Comparison of ENCODE assay signal across 1 cellular context in the genomic region with DNA sequence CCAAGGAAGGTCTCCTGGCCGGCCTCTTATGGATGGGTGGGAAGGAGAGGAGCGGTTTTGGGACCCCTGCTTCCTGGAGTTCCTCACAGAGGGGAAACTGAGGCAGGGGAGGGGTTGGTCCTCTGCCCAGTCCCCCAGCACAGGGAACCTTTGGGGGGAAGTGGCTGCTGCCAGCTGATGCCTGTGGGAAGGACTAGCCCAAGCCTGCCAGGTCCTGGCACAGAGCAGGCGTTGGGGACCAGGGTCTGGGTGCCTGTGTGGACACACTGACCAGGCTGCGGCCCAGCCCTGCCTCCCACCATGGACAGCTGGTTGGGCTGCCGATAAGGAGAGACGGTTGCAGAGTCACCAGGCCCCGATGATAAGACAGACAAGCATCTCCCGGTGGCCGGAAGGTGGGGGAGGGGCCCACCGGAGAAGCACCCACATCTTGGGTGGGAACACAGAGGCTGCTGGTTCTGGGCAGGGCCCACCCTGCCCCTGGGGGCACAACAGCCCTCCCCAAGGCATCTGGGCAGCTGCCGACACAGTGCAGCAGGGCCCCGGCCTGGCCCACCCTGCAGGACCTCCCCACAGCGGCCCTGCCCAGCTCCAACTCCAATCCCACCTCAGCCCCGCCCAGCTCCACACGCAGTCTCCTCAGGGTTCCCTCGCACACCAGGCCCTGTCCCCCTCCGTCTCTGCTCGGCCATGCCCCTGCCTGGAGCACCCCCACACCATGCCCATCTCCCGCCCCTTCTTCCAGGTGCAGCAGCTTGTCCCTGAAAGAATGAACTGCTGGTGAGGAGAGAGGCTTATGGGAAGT.
TF ChIP-seq lines count a peak whose summit lies in the region.

No MANE protein-coding gene starts in this region.

TF ChIP-seq in K562, 482 proteins besides CTCF, POLR2A, EP300 and RAD21 (continued from another document and continues in another):
- TF ChIP-seq, protein P1, sequence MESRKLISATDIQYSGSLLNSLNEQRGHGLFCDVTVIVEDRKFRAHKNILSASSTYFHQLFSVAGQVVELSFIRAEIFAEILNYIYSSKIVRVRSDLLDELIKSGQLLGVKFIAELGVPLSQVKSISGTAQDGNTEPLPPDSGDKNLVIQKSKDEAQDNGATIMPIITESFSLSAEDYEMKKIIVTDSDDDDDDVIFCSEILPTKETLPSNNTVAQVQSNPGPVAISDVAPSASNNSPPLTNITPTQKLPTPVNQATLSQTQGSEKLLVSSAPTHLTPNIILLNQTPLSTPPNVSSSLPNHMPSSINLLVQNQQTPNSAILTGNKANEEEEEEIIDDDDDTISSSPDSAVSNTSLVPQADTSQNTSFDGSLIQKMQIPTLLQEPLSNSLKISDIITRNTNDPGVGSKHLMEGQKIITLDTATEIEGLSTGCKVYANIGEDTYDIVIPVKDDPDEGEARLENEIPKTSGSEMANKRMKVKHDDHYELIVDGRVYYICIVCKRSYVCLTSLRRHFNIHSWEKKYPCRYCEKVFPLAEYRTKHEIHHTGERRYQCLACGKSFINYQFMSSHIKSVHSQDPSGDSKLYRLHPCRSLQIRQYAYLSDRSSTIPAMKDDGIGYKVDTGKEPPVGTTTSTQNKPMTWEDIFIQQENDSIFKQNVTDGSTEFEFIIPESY (CRISPR knock-in tag; IDR thresholded peaks at IDR 0.05): no peak
- TF ChIP-seq, protein P2, sequence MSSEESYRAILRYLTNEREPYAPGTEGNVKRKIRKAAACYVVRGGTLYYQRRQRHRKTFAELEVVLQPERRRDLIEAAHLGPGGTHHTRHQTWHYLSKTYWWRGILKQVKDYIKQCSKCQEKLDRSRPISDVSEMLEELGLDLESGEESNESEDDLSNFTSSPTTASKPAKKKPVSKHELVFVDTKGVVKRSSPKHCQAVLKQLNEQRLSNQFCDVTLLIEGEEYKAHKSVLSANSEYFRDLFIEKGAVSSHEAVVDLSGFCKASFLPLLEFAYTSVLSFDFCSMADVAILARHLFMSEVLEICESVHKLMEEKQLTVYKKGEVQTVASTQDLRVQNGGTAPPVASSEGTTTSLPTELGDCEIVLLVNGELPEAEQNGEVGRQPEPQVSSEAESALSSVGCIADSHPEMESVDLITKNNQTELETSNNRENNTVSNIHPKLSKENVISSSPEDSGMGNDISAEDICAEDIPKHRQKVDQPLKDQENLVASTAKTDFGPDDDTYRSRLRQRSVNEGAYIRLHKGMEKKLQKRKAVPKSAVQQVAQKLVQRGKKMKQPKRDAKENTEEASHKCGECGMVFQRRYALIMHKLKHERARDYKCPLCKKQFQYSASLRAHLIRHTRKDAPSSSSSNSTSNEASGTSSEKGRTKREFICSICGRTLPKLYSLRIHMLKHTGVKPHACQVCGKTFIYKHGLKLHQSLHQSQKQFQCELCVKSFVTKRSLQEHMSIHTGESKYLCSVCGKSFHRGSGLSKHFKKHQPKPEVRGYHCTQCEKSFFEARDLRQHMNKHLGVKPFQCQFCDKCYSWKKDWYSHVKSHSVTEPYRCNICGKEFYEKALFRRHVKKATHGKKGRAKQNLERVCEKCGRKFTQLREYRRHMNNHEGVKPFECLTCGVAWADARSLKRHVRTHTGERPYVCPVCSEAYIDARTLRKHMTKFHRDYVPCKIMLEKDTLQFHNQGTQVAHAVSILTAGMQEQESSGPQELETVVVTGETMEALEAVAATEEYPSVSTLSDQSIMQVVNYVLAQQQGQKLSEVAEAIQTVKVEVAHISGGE (CRISPR knock-in tag; IDR thresholded peaks at IDR 0.05): no peak; a peak in 1 of 6 replicates
- no peak for TF ChIP-seq ZNF551 (CRISPR knock-in tag; IDR thresholded peaks at IDR 0.05)
- TF ChIP-seq TAL1 (IDR thresholded peaks at IDR 0.05): peak; percentile 85
- no peak; the same call in 1 of the 2 replicates for TF ChIP-seq ELF2 (CRISPR knock-in tag; IDR thresholded peaks at IDR 0.05)
- no peak for TF ChIP-seq DNMT1 (IDR thresholded peaks at IDR 0.05)
- no peak for TF ChIP-seq CEBPG (CRISPR knock-in tag; IDR thresholded peaks at IDR 0.05)
- TF ChIP-seq CEBPG (tag; conservative IDR thresholded peaks at IDR 0.05 in 1 of 2, IDR thresholded peaks at IDR 0.05 in 1 of 2): no peak
- peak; percentile 79 for TF ChIP-seq EGR1 (conservative IDR thresholded peaks at IDR 0.05)
- peak; percentile 73 for TF ChIP-seq KDM5B (IDR thresholded peaks at IDR 0.05; ENCODE audit: insufficient replicate concordance, low read depth, low read length)
- TF ChIP-seq, protein P3, sequence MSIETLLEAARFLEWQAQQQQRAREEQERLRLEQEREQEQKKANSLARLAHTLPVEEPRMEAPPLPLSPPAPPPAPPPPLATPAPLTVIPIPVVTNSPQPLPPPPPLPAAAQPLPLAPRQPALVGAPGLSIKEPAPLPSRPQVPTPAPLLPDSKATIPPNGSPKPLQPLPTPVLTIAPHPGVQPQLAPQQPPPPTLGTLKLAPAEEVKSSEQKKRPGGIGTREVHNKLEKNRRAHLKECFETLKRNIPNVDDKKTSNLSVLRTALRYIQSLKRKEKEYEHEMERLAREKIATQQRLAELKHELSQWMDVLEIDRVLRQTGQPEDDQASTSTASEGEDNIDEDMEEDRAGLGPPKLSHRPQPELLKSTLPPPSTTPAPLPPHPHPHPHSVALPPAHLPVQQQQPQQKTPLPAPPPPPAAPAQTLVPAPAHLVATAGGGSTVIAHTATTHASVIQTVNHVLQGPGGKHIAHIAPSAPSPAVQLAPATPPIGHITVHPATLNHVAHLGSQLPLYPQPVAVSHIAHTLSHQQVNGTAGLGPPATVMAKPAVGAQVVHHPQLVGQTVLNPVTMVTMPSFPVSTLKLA (conservative IDR thresholded peaks at IDR 0.05): peak; percentile 3 to 58; a peak in 2 of 4 replicates
- TF ChIP-seq NELFE (IDR thresholded peaks at IDR 0.05; ENCODE audit: insufficient read depth, insufficient read length): no peak
- peak; percentile 94; the same call in 1 of the 2 replicates for TF ChIP-seq ZFPM2 (CRISPR knock-in tag; IDR thresholded peaks at IDR 0.05)
- TF ChIP-seq POLR2H (tag; IDR thresholded peaks at IDR 0.05; ENCODE audit: low read depth): peak; percentile 85
- TF ChIP-seq NR3C1 (CRISPR knock-in tag; IDR thresholded peaks at IDR 0.05): no peak
- no peak; the same call in none of the 2 replicates for TF ChIP-seq GABPA (tag; conservative IDR thresholded peaks at IDR 0.05; ENCODE audit: low read depth)
- TF ChIP-seq, protein P4, sequence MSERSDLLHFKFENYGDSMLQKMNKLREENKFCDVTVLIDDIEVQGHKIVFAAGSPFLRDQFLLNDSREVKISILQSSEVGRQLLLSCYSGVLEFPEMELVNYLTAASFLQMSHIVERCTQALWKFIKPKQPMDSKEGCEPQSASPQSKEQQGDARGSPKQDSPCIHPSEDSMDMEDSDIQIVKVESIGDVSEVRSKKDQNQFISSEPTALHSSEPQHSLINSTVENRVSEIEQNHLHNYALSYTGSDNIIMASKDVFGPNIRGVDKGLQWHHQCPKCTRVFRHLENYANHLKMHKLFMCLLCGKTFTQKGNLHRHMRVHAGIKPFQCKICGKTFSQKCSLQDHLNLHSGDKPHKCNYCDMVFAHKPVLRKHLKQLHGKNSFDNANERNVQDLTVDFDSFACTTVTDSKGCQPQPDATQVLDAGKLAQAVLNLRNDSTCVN (CRISPR knock-in tag; IDR thresholded peaks at IDR 0.05): no peak
- TF ChIP-seq, protein P5, sequence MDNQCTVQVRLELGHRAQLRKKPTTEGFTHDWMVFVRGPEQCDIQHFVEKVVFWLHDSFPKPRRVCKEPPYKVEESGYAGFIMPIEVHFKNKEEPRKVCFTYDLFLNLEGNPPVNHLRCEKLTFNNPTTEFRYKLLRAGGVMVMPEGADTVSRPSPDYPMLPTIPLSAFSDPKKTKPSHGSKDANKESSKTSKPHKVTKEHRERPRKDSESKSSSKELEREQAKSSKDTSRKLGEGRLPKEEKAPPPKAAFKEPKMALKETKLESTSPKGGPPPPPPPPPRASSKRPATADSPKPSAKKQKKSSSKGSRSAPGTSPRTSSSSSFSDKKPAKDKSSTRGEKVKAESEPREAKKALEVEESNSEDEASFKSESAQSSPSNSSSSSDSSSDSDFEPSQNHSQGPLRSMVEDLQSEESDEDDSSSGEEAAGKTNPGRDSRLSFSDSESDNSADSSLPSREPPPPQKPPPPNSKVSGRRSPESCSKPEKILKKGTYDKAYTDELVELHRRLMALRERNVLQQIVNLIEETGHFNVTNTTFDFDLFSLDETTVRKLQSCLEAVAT (IDR thresholded peaks at IDR 0.05): no peak; a peak in 2 of 4 replicates
- TF ChIP-seq JUNB (CRISPR knock-in tag; conservative IDR thresholded peaks at IDR 0.05): peak; percentile 38; the same call in 1 of the 2 replicates
- TF ChIP-seq TOE1 (IDR thresholded peaks at IDR 0.05; ENCODE audit: borderline replicate concordance): peak; percentile 8; the same call in 1 of the 2 replicates
- TF ChIP-seq TOE1 (CRISPR knock-in tag; IDR thresholded peaks at IDR 0.05; ENCODE audit: borderline replicate concordance, low read depth): no peak
- TF ChIP-seq, protein P6, sequence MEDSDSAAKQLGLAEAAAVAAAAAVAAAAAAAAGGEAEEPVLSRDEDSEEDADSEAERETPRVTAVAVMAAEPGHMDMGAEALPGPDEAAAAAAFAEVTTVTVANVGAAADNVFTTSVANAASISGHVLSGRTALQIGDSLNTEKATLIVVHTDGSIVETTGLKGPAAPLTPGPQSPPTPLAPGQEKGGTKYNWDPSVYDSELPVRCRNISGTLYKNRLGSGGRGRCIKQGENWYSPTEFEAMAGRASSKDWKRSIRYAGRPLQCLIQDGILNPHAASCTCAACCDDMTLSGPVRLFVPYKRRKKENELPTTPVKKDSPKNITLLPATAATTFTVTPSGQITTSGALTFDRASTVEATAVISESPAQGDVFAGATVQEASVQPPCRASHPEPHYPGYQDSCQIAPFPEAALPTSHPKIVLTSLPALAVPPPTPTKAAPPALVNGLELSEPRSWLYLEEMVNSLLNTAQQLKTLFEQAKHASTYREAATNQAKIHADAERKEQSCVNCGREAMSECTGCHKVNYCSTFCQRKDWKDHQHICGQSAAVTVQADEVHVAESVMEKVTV (CRISPR knock-in tag; IDR thresholded peaks at IDR 0.05): no peak; the same call in 1 of the 2 replicates
- TF ChIP-seq HSF4 (CRISPR knock-in tag; IDR thresholded peaks at IDR 0.05; ENCODE audit: borderline replicate concordance): peak; percentile 36; the same call in 1 of the 2 replicates
- TF ChIP-seq U2AF2 (optimal IDR thresholded peaks at IDR 0.05; ENCODE audit: low read depth, low read length): no peak
- TF ChIP-seq BCOR (IDR thresholded peaks at IDR 0.05): peak; percentile 89
- TF ChIP-seq PCBP1 (IDR thresholded peaks at IDR 0.05; ENCODE audit: low read depth, low read length, poor library complexity, severe bottlenecking): no peak
- peak; percentile 40 to 93; a peak in 2 of 4 replicates for TF ChIP-seq TBL1XR1 (IDR thresholded peaks at IDR 0.05; ENCODE audit: low read length in 2 of 2)
- peak; percentile 46; the same call in 1 of the 2 replicates for TF ChIP-seq ZNF316 (IDR thresholded peaks at IDR 0.05)
- TF ChIP-seq NCOA6 (IDR thresholded peaks at IDR 0.05): no peak
- no peak for TF ChIP-seq ZNF384 (IDR thresholded peaks at IDR 0.05; ENCODE audit: low read depth, low read length)
- TF ChIP-seq, protein P7, sequence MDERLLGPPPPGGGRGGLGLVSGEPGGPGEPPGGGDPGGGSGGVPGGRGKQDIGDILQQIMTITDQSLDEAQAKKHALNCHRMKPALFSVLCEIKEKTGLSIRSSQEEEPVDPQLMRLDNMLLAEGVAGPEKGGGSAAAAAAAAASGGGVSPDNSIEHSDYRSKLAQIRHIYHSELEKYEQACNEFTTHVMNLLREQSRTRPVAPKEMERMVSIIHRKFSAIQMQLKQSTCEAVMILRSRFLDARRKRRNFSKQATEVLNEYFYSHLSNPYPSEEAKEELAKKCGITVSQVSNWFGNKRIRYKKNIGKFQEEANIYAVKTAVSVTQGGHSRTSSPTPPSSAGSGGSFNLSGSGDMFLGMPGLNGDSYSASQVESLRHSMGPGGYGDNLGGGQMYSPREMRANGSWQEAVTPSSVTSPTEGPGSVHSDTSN (CRISPR knock-in tag; IDR thresholded peaks at IDR 0.05; ENCODE audit: low read depth): no peak
- TF ChIP-seq, protein P7 (tag; conservative IDR thresholded peaks at IDR 0.05; ENCODE audit: low read depth): no peak
- TF ChIP-seq, protein P8, sequence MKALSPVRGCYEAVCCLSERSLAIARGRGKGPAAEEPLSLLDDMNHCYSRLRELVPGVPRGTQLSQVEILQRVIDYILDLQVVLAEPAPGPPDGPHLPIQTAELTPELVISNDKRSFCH (CRISPR knock-in tag; IDR thresholded peaks at IDR 0.05): no peak
- TF ChIP-seq, protein P8 (tag; IDR thresholded peaks at IDR 0.05): peak; percentile 11; the same call in 1 of the 2 replicates
- TF ChIP-seq ELF1 (tag; IDR thresholded peaks at IDR 0.05): no peak; the same call in 1 of the 2 replicates
- TF ChIP-seq GABPB2 (CRISPR knock-in tag; conservative IDR thresholded peaks at IDR 0.05): no peak
- TF ChIP-seq ZNF146 (CRISPR knock-in tag; IDR thresholded peaks at IDR 0.05; ENCODE audit: unreplicated experiment): no peak
- no peak for TF ChIP-seq TRIM28 (IDR thresholded peaks at IDR 0.05)
- TF ChIP-seq TAF15 (IDR thresholded peaks at IDR 0.05; ENCODE audit: low read depth, low read length): no peak
- TF ChIP-seq MTF1 (CRISPR knock-in tag; IDR thresholded peaks at IDR 0.05; ENCODE audit: borderline replicate concordance): no peak
- 0 out of 2 replicates have a peak, but pooled peaks have one; percentile 24 for TF ChIP-seq ZNF263 (CRISPR knock-in tag; IDR thresholded peaks at IDR 0.05; ENCODE audit: borderline replicate concordance)
- TF ChIP-seq GTF2E2 (tag; IDR thresholded peaks at IDR 0.05): peak; percentile 57; the same call in 1 of the 2 replicates
- TF ChIP-seq, protein P9, sequence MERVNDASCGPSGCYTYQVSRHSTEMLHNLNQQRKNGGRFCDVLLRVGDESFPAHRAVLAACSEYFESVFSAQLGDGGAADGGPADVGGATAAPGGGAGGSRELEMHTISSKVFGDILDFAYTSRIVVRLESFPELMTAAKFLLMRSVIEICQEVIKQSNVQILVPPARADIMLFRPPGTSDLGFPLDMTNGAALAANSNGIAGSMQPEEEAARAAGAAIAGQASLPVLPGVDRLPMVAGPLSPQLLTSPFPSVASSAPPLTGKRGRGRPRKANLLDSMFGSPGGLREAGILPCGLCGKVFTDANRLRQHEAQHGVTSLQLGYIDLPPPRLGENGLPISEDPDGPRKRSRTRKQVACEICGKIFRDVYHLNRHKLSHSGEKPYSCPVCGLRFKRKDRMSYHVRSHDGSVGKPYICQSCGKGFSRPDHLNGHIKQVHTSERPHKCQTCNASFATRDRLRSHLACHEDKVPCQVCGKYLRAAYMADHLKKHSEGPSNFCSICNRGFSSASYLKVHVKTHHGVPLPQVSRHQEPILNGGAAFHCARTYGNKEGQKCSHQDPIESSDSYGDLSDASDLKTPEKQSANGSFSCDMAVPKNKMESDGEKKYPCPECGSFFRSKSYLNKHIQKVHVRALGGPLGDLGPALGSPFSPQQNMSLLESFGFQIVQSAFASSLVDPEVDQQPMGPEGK (CRISPR knock-in tag; IDR thresholded peaks at IDR 0.05; ENCODE audit: borderline replicate concordance): peak; percentile 73; the same call in 1 of the 2 replicates
- no peak for TF ChIP-seq DIDO1 (tag; IDR thresholded peaks at IDR 0.05; ENCODE audit: low read depth)
